Comparison of ENCODE assay signal across 27 cellular contexts in genomic region chrX:25226151-25226550, GRCh38.
"Had no signal": no experiment of that assay in that cellular context is flagged by ENCODE, and none has a peak within 500 bp of the region (broad histone marks: within the 10 kb centered on the region; RNA-seq: fewer than 3 reads in every experiment).

No MANE protein-coding gene starts in this region.

- H3K9me3 ChIP-seq: body of pancreas, gastroesophageal sphincter had no signal

- ATAC-seq: activated CD4-positive, alpha-beta T cell treated with anti-CD3 and anti-CD28 coated beads for 36 hours; activated naive CD8-positive, alpha-beta T cell treated with anti-CD3 and anti-CD28 coated beads, Interleukin-2, amount 50 U/mL, for 24 hours; activated T-cell treated with anti-CD3 and anti-CD28 coated beads, Interleukin-2, amount 50 U/mL, for 4 hours; body of pancreas; effector memory CD8-positive, alpha-beta T cell; foreskin keratinocyte; gastroesophageal sphincter; heart right ventricle had no signal

- DNase-seq: activated CD4-positive, alpha-beta memory T cell treated with anti-CD3 and anti-CD28 coated beads, Interleukin-2, amount 10 ng/mL, durations not matched to agents 7 days and 5 days; activated CD4-positive, alpha-beta T cell treated with anti-CD3 and anti-CD28 coated beads for 36 hours; activated CD4-positive, alpha-beta T cell treated with anti-CD3 and anti-CD28 coated beads, Interleukin-2, amount 10 ng/mL, durations not matched to agents 24 days and 14 days; activated CD4-positive, CD25-positive, alpha-beta regulatory T cell; activated CD4-positive, CD25-positive, alpha-beta regulatory T cell treated with anti-CD3 and anti-CD28 coated beads, Interleukin-2, amount 50 U/mL, for 72 hours; activated CD8-positive, alpha-beta memory T cell treated with anti-CD3 and anti-CD28 coated beads, Interleukin-2, amount 50 U/mL, for 48 hours; activated effector memory CD4-positive, alpha-beta T cell treated with anti-CD3 and anti-CD28 coated beads, Interleukin-2, amount 50 U/mL, for 16 hours; activated naive CD4-positive, alpha-beta T cell treated with anti-CD3 and anti-CD28 coated beads for 36 hours; activated naive CD8-positive, alpha-beta T cell treated with anti-CD3 and anti-CD28 coated beads for 36 hours; activated naive CD8-positive, alpha-beta T cell treated with anti-CD3 and anti-CD28 coated beads, Interleukin-2, amount 50 U/mL, for 24 hours; activated T-cell treated with anti-CD3 and anti-CD28 coated beads, Interleukin-2, amount 50 U/mL, for 4 hours; adrenal gland; amygdala; aorta; body of pancreas; caudate nucleus; cortex of kidney; dermis blood vessel endothelial cell; effector CD4-positive, alpha-beta T cell; effector memory CD8-positive, alpha-beta T cell; erythroblast; foreskin keratinocyte; heart right ventricle; T1000 had no signal

- H3K4me3 ChIP-seq: adrenal gland, body of pancreas, esophagus muscularis mucosa, gastroesophageal sphincter, heart right ventricle, hepatocyte had no signal

- H3K4me1 ChIP-seq: adrenal gland, body of pancreas, esophagus muscularis mucosa, foreskin keratinocyte, gastroesophageal sphincter, heart right ventricle had no signal

- H3K27me3 ChIP-seq: adrenal gland, body of pancreas, esophagus muscularis mucosa, foreskin keratinocyte, gastroesophageal sphincter, heart right ventricle, hepatocyte had no signal

- H3K27ac ChIP-seq: adrenal gland, body of pancreas, esophagus muscularis mucosa, foreskin keratinocyte, gastroesophageal sphincter, heart right ventricle, hepatocyte had no signal

- H3K36me3 ChIP-seq: adrenal gland, esophagus muscularis mucosa, gastroesophageal sphincter, heart right ventricle had no signal
